ENCODE assay signal across 13 cellular contexts in genomic region chr1:158067651-158068050, GRCh38.
DNase-seq lines count a peak whose midpoint lies in the region; ATAC-seq and TF ChIP-seq lines count a peak whose summit lies in the region.
"Had no signal": no experiment of that assay in that cellular context is flagged by ENCODE, and none has a peak within 500 bp of the region (broad histone marks: within the 10 kb centered on the region; RNA-seq: fewer than 3 reads in every experiment).

No MANE protein-coding gene starts in this region.

- intact Hi-C loops in heart right ventricle (cut with DNase I): no loop called here

- TF ChIP-seq POLR2A in erythroblast (IDR thresholded peaks at IDR 0.05; ENCODE audit: low read length): no peak

- WGBS in heart right ventricle, 2 donors: 71 to 77% methylated on average over 6 of the region's 6 CpGs

- ATAC-seq in heart right ventricle (peak in 6 of 8 donors; percentile 26 to 78 (median 40)), HG02798 (IDR thresholded peaks at IDR 0.05; ENCODE audit: poor library complexity, unreplicated experiment) (no peak), GM18868 (IDR thresholded peaks at IDR 0.05; ENCODE audit: unreplicated experiment) (no peak)

- H3K36me3 ChIP-seq in heart right ventricle: peaks cover 0 to 4% (median 0%) of the 10 kb centered on the region in 9 donors

- H3K27ac ChIP-seq in heart right ventricle: no peak overlapping the region

- H3K27me3 ChIP-seq in heart right ventricle: no peaks in the 10 kb centered on the region

- TF ChIP-seq CTCF in heart right ventricle (IDR thresholded peaks at IDR 0.05): no peak

- DNase-seq in GM04503 (ENCODE audit: low read depth): peak; percentile 39
- DNase-seq in astrocyte of the hippocampus (ENCODE audit: low read depth, low spot score): peak; percentile 70
- DNase-seq in heart right ventricle: no peak
- DNase-seq in renal cortical epithelial cell (ENCODE audit: low read depth): peak; percentile 42
- no peak for DNase-seq in middle frontal gyrus (ENCODE audit: extremely low spot score, low spot score)
- no peak for DNase-seq in erythroblast (lab: John Stamatoyannopoulos, UW)
- DNase-seq: activated CD8-positive, alpha-beta memory T cell treated with anti-CD3 and anti-CD28 coated beads, Interleukin-2, amount 50 U/mL, for 4 hours; activated naive CD8-positive, alpha-beta T cell treated with anti-CD3 and anti-CD28 coated beads, Interleukin-2, amount 10 ng/mL, durations not matched to agents 7 days and 5 days; NCI-H1092 treated with DMSO at 0.1 percent for 48 hours; NCI-H524 treated with DMSO at 0.1 percent for 48 hours; SHP77 had no signal

- no peaks in the 10 kb centered on the region for H3K9me3 ChIP-seq in heart right ventricle

- no peak overlapping the region for H3K4me3 ChIP-seq in heart right ventricle

- H3K4me1 ChIP-seq in heart right ventricle: peaks cover 2 to 69% (median 14%) of the 10 kb centered on the region in 9 donors

Comparison
In these comparisons a context has a peak if more than half of its experiments do, and no peak if none do; other contexts are left out.
1. DNase-seq: peak in GM04503 (single experiment), astrocyte of the hippocampus (single experiment) and renal cortical epithelial cell (single experiment); none in heart right ventricle (0 of 2), middle frontal gyrus (single experiment) and erythroblast (0 of 2).
2. ATAC-seq: peak in heart right ventricle (6 of 8); none in HG02798 (single experiment) and GM18868 (single experiment).